Comparison of ENCODE assay signal across 8 cellular contexts in genomic region chr9:137550958-137551655, GRCh38. TPM values are rescaled to one million over a fixed set of nuclear protein-coding genes. Genes with fewer than 3 reads are reported as not detected.
DNase-seq lines count a peak whose midpoint lies in the region; ATAC-seq and TF ChIP-seq lines count a peak whose summit lies in the region.

No MANE protein-coding gene starts in this region.

- H3K27ac ChIP-seq in 22Rv1, result peak overlapping the region; percentile 93
- H3K27ac ChIP-seq in esophagus muscularis mucosa (replicated peaks in 1 of 4), result peak overlapping the region; percentile 87 to 97 (median 96)

- H3K4me1 ChIP-seq in esophagus muscularis mucosa, result peaks cover 13 to 50% (median 45%) of the 10 kb centered on the region in 4 donors

- H3K36me3 Mint-ChIP-seq in T-helper 1 cell treated with Interleukin-12 subunit alpha and Interleukin-12 subunit beta and Interleukin-4 antibody, amounts not matched to agents 30 μg/mL and 1 μg/mL, for 36 hours (ENCODE audit: low read depth), result peaks cover 14% of the 10 kb centered on the region
- peaks cover 38% of the 10 kb centered on the region for H3K36me3 Mint-ChIP-seq in nephron progenitor cell (ENCODE audit: low read depth)

- no peaks in the 10 kb centered on the region for H3K9me3 Mint-ChIP-seq in T-helper 1 cell treated with Interleukin-12 subunit alpha and Interleukin-12 subunit beta and Interleukin-4 antibody, amounts not matched to agents 30 μg/mL and 1 μg/mL, for 36 hours
- H3K9me3 Mint-ChIP-seq in nephron progenitor cell, result peaks cover 20% of the 10 kb centered on the region

- ATAC-seq in HG02678 (IDR thresholded peaks at IDR 0.05; ENCODE audit: unreplicated experiment), result peak; percentile 33

- WGBS in esophagus muscularis mucosa, result 4% methylated on average over 9 of the region's 61 CpGs

- H3K4me1 Mint-ChIP-seq in T-helper 1 cell treated with Interleukin-12 subunit alpha and Interleukin-12 subunit beta and Interleukin-4 antibody, amounts not matched to agents 30 μg/mL and 1 μg/mL, for 36 hours (ENCODE audit: low read depth), result peaks cover 11% of the 10 kb centered on the region
- peaks cover 25% of the 10 kb centered on the region for H3K4me1 Mint-ChIP-seq in nephron progenitor cell

- H3K27me3 ChIP-seq in esophagus muscularis mucosa, result peaks cover 0 to 3% (median 0%) of the 10 kb centered on the region in 4 donors

- intact Hi-C loops in esophagus muscularis mucosa (cut with DNase I), result no loop called here

- no peak for TF ChIP-seq POLR2A in NB4 (IDR thresholded peaks at IDR 0.05; ENCODE audit: extremely low read depth, insufficient read length)
- no peak for TF ChIP-seq POLR2A in esophagus muscularis mucosa (IDR thresholded peaks at IDR 0.05; ENCODE audit: low read depth)

- peaks cover 0 to 32% (median 26%) of the 10 kb centered on the region in 4 donors for H3K36me3 ChIP-seq in esophagus muscularis mucosa

- peak overlapping the region; percentile 47 for H3K4me3 ChIP-seq in NB4 (ENCODE audit: low read depth, low read length)
- H3K4me3 ChIP-seq in esophagus muscularis mucosa, result peak overlapping the region; percentile 91 to 98 (median 94)

- peak overlapping the region; percentile 68 for H3K4me3 Mint-ChIP-seq in T-helper 1 cell treated with Interleukin-12 subunit alpha and Interleukin-12 subunit beta and Interleukin-4 antibody, amounts not matched to agents 30 μg/mL and 1 μg/mL, for 36 hours
- peak overlapping the region; percentile 62 for H3K4me3 Mint-ChIP-seq in nephron progenitor cell

- peak overlapping the region; percentile 41 for H3K27ac Mint-ChIP-seq in T-helper 1 cell treated with Interleukin-12 subunit alpha and Interleukin-12 subunit beta and Interleukin-4 antibody, amounts not matched to agents 30 μg/mL and 1 μg/mL, for 36 hours
- H3K27ac Mint-ChIP-seq in nephron progenitor cell, result no peak overlapping the region

- no peak for TF ChIP-seq EP300 in esophagus muscularis mucosa (IDR thresholded peaks at IDR 0.05)

- no peaks in the 10 kb centered on the region for H3K9me3 ChIP-seq in esophagus muscularis mucosa

- DNase-seq in NB4 (ENCODE audit: low read depth), result peak; percentile 81
- peak; percentile 93 for DNase-seq in esophagus muscularis mucosa (ENCODE audit: extremely low spot score)
- no peak for DNase-seq in nephron progenitor cell
- no peak for DNase-seq in occipital lobe (lab: John Stamatoyannopoulos, UW)

- TF ChIP-seq CTCF in 22Rv1 (IDR thresholded peaks at IDR 0.05) (peak; percentile 49), GM12874 (IDR thresholded peaks at IDR 0.05; ENCODE audit: insufficient read depth, low read depth, low read length) (peak; percentile 71), NB4 (IDR thresholded peaks at IDR 0.05; ENCODE audit: low read depth, low read length) (peak; percentile 18), esophagus muscularis mucosa (IDR thresholded peaks at IDR 0.05) (peak; percentile 26 to 54 (median 41)), nephron progenitor cell (IDR thresholded peaks at IDR 0.05) (peak; percentile 50)

- no peaks in the 10 kb centered on the region for H3K27me3 Mint-ChIP-seq in T-helper 1 cell treated with Interleukin-12 subunit alpha and Interleukin-12 subunit beta and Interleukin-4 antibody, amounts not matched to agents 30 μg/mL and 1 μg/mL, for 36 hours (ENCODE audit: low read depth)
- H3K27me3 Mint-ChIP-seq in nephron progenitor cell (ENCODE audit: low read depth, poor library complexity), result peaks cover 6% of the 10 kb centered on the region

RNA-seq across cellular contexts. Expression of gene MRPL41, which starts 0.6 kb away (rescaled TPM):
- total RNA-seq in esophagus muscularis mucosa (10 to 100 TPM; 59.8 to 83.8 (median 78.2) TPM), occipital lobe (20.0 TPM)

RNA-seq across cellular contexts. Expression of gene PNPLA7, which starts 0.9 kb away (rescaled TPM):
- 1 to 10 TPM; 3.0 to 6.2 (median 4.0) TPM for total RNA-seq in esophagus muscularis mucosa
- 0.94 TPM for total RNA-seq in occipital lobe

RNA-seq across cellular contexts. Expression of gene DPH7, which starts 27.6 kb away (rescaled TPM):
- 10 to 100 TPM; 19.9 to 27.8 (median 24.8) TPM for total RNA-seq in esophagus muscularis mucosa
- 26.5 TPM for total RNA-seq in occipital lobe

RNA-seq across cellular contexts. Expression of gene ZMYND19, which starts 39.2 kb away (rescaled TPM):
- total RNA-seq in esophagus muscularis mucosa (10 to 100 TPM; 10.4 to 18.3 (median 13.7) TPM), occipital lobe (17.9 TPM)

RNA-seq across cellular contexts. Expression of gene ARRDC1, which starts 54.4 kb away (rescaled TPM):
- total RNA-seq in esophagus muscularis mucosa (10 to 100 TPM; 16.6 to 28.2 (median 21.7) TPM), occipital lobe (9.5 TPM)

Comparison
In these comparisons a context has a peak if more than half of its experiments do, and no peak if none do; other contexts are left out.
1. CTCF ChIP-seq: peak in every context shown above with its lines; median percentile 71 in GM12874; 50 in nephron progenitor cell; 49 in 22Rv1; 41 in esophagus muscularis mucosa; 18 in NB4.
2. DNase-seq: peak in NB4 (single experiment) and esophagus muscularis mucosa (single experiment); none in nephron progenitor cell (single experiment) and occipital lobe (single experiment).